ENCODE assay signal across 7 cellular contexts in genomic region chr17:79019631-79020584, GRCh38. TPM values are rescaled to one million over a fixed set of nuclear protein-coding genes. Genes with fewer than 3 reads are reported as not detected.
DNase-seq lines count a peak whose midpoint lies in the region; ATAC-seq, FAIRE-seq and TF ChIP-seq lines count a peak whose summit lies in the region.

No MANE protein-coding gene starts in this region.

- H3K4me2 ChIP-seq in endothelial cell of umbilical vein (ENCODE audit: insufficient read depth, low read length), result no peak overlapping the region

- peak; percentile 85 for DNase-seq in NCI-H1694 (lab: John Stamatoyannopoulos, UW)
- peak; percentile 67 for DNase-seq in endothelial cell of umbilical vein (ENCODE audit: low read depth, low spot score)
- DNase-seq in upper lobe of right lung, result peak; percentile 68

- H3K27me3 ChIP-seq in endothelial cell of umbilical vein (ENCODE audit: control insufficient read depth in 2 of 2, insufficient read depth in 2 of 2, low read length in 2 of 2) (peaks cover 0 to 10% of the 10 kb centered on the region in 2 experiments), muscle layer of duodenum (ENCODE audit: low read depth, low read length) (no peaks in the 10 kb centered on the region), upper lobe of right lung (no peaks in the 10 kb centered on the region)

- H3K9me3 ChIP-seq in endothelial cell of umbilical vein (replicated peaks; ENCODE audit: control insufficient read depth, insufficient read depth, low read length) (no peaks in the 10 kb centered on the region), muscle layer of duodenum (ENCODE audit: control insufficient read depth in 1 of 2, low read length in 2 of 2) (no peaks in the 10 kb centered on the region), upper lobe of right lung (no peaks in the 10 kb centered on the region)

- H3K4me3 ChIP-seq in WI38 (ENCODE audit: low read depth, low read length) (no peak overlapping the region), endothelial cell of umbilical vein (replicated peaks in 1 of 3; ENCODE audit: insufficient read depth in 1 of 3, low read depth in 1 of 3, low read length in 3 of 3) (no peak overlapping the region), muscle layer of duodenum (ENCODE audit: low read depth in 1 of 2, low read length in 2 of 2) (peak overlapping the region; percentile 38 to 45), upper lobe of right lung (no peak overlapping the region)

- FAIRE-seq in endothelial cell of umbilical vein (lab: Jason Lieb, UNC), result peak; percentile 67

- H3K4me1 ChIP-seq in endothelial cell of umbilical vein (ENCODE audit: control insufficient read depth, extremely low read depth, insufficient read depth, low read length) (peaks cover 7% of the 10 kb centered on the region), muscle layer of duodenum (ENCODE audit: control insufficient read depth in 1 of 2, insufficient read depth in 2 of 2, low read length in 2 of 2) (peaks cover 8 to 19% of the 10 kb centered on the region in 2 donors), upper lobe of right lung (peaks cover 44% of the 10 kb centered on the region)

- no peak overlapping the region for H2AFZ ChIP-seq in endothelial cell of umbilical vein (ENCODE audit: low read depth, low read length)

- no TSS peak for BruUV-seq in endothelial cell of umbilical vein (replicated peaks; lab: Mats Ljungman, UMichigan)

- no peaks in the 10 kb centered on the region for H4K20me1 ChIP-seq in endothelial cell of umbilical vein (replicated peaks; ENCODE audit: control insufficient read depth, extremely low read depth, insufficient read depth, low read length)

- ATAC-seq in upper lobe of right lung, result peak; percentile 45
- no peak for ATAC-seq in GM21737 (IDR thresholded peaks at IDR 0.05; ENCODE audit: unreplicated experiment)

- TF ChIP-seq CTCF in GM12872 (IDR thresholded peaks at IDR 0.05; ENCODE audit: insufficient read depth, low read depth, low read length) (peak; percentile 53), WI38 (IDR thresholded peaks at IDR 0.05; ENCODE audit: low read depth, low read length) (peak; percentile 65), endothelial cell of umbilical vein (IDR thresholded peaks at IDR 0.05; ENCODE audit: extremely low read depth in 1 of 2, insufficient read depth in 1 of 2, low read depth in 1 of 2, low read length in 2 of 2) (peak; percentile 59 to 63), upper lobe of right lung (IDR thresholded peaks at IDR 0.05) (peak; percentile 79)

- H3K9ac ChIP-seq in endothelial cell of umbilical vein (replicated peaks; ENCODE audit: extremely low read depth, insufficient read depth, low read length), result no peak overlapping the region

- H3K79me2 ChIP-seq in endothelial cell of umbilical vein (ENCODE audit: control insufficient read depth, insufficient read depth, low read length), result no peaks in the 10 kb centered on the region

- no peak for TF ChIP-seq POLR2A in endothelial cell of umbilical vein (IDR thresholded peaks at IDR 0.05; ENCODE audit: low read depth, low read length)

- intact Hi-C loops in endothelial cell of umbilical vein (cut with micrococcal nuclease), result loop anchor here (1.0 kb wide), 4 partner anchors 7 to 62 kb away; no protein-coding TSS in a partner anchor
- intact Hi-C loops in upper lobe of right lung (cut with DNase I), result no loop called here

- CTCF ChIA-PET in endothelial cell of umbilical vein (lab: Charles Lee), result interaction anchor here (1.0 to 3.7 kb wide), 9 partner anchors 9 to 374 kb away, joined by 4 to 75 read pairs (median 7); partner anchors contain the start of gene CANT1

- dilution Hi-C loops in endothelial cell of umbilical vein (cut with MboI; ENCODE audit: extremely low pct_ligation_motif_present, low sequenced_read_pairs), result no loop called here

- H3K27ac ChIP-seq in endothelial cell of umbilical vein (ENCODE audit: insufficient read depth, low read depth, low read length), result no peak overlapping the region
- peak overlapping the region; percentile 39 for H3K27ac ChIP-seq in muscle layer of duodenum (ENCODE audit: low read length)
- peak overlapping the region; percentile 77 for H3K27ac ChIP-seq in upper lobe of right lung

- POLR2A ChIA-PET in endothelial cell of umbilical vein (lab: Charles Lee), result no interaction called here

- no peaks in the 10 kb centered on the region for H3K36me3 ChIP-seq in endothelial cell of umbilical vein (ENCODE audit: control insufficient read depth in 2 of 2, extremely low read depth in 1 of 2, insufficient read depth in 2 of 2, low read length in 2 of 2)
- H3K36me3 ChIP-seq in muscle layer of duodenum (ENCODE audit: control insufficient read depth in 1 of 2, insufficient read depth in 2 of 2, low read length in 2 of 2), result no peaks in the 10 kb centered on the region
- no peaks in the 10 kb centered on the region for H3K36me3 ChIP-seq in upper lobe of right lung

- H3K9me1 ChIP-seq in endothelial cell of umbilical vein (replicated peaks; ENCODE audit: control insufficient read depth, extremely low read depth, insufficient read depth, low read length), result no peaks in the 10 kb centered on the region

TF ChIP-seq in endothelial cell of umbilical vein, 7 proteins besides CTCF, POLR2A, EP300 and RAD21:
- TF ChIP-seq GATA2 (IDR thresholded peaks at IDR 0.05; ENCODE audit: insufficient read depth, insufficient read length, low read depth, low read length), result no peak
- TF ChIP-seq FOS (IDR thresholded peaks at IDR 0.05; ENCODE audit: borderline replicate concordance, insufficient read depth, low read length), result no peak
- TF ChIP-seq EZH2 (IDR thresholded peaks at IDR 0.05; ENCODE audit: borderline replicate concordance, low read depth, low read length, severe bottlenecking), result no peak
- no peak for TF ChIP-seq JUN (IDR thresholded peaks at IDR 0.05; ENCODE audit: borderline replicate concordance, insufficient read depth, insufficient read length, low read depth)
- TF ChIP-seq POLR2AphosphoS5 (IDR thresholded peaks at IDR 0.05; ENCODE audit: insufficient read depth, low read depth, low read length), result no peak
- TF ChIP-seq, protein P1, sequence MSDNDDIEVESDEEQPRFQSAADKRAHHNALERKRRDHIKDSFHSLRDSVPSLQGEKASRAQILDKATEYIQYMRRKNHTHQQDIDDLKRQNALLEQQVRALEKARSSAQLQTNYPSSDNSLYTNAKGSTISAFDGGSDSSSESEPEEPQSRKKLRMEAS (IDR thresholded peaks at IDR 0.05; ENCODE audit: insufficient read depth, insufficient read length), result no peak
- no peak for TF ChIP-seq MYC (IDR thresholded peaks at IDR 0.05; ENCODE audit: low read depth, low read length)

RNA-seq across cellular contexts. Expression of gene C1QTNF1, which starts 4.1 kb away (rescaled TPM):
- 3.8 and 4.0 TPM in 2 replicates for total RNA-seq in endothelial cell of umbilical vein
- polyA plus RNA-seq in endothelial cell of umbilical vein, result 2.5 and 3.1 TPM in 2 replicates
- polyA plus RNA-seq in endothelial cell of umbilical vein (2011; cell fraction: cytosol; rRNA removed), result 1.6 and 1.7 TPM in 2 replicates
- 0.76 and 1.2 TPM in 2 replicates for polyA plus RNA-seq in endothelial cell of umbilical vein (2011; cell fraction: nucleus; rRNA removed)
- 0.83 and 1.5 TPM in 2 replicates for polyA plus RNA-seq in endothelial cell of umbilical vein (2012)
- 0.66 and 0.79 TPM in 2 replicates for polyA minus RNA-seq in endothelial cell of umbilical vein
- polyA minus RNA-seq in endothelial cell of umbilical vein (2011; cell fraction: cytosol; rRNA and poly(A)+ RNA removed), result not detected
- 0.34 and 0.53 TPM in 2 replicates for polyA minus RNA-seq in endothelial cell of umbilical vein (2011; cell fraction: nucleus; rRNA and poly(A)+ RNA removed)
- total RNA-seq in upper lobe of right lung, result 28.3 TPM

RNA-seq across cellular contexts. Expression of gene CANT1, which starts 10.3 kb away (rescaled TPM):
- 76.4 and 93.6 TPM in 2 replicates for total RNA-seq in endothelial cell of umbilical vein
- polyA plus RNA-seq in endothelial cell of umbilical vein, result 85.0 and 95.4 TPM in 2 replicates
- 59.3 and 68.6 TPM in 2 replicates for polyA plus RNA-seq in endothelial cell of umbilical vein (2011; cell fraction: cytosol; rRNA removed)
- polyA plus RNA-seq in endothelial cell of umbilical vein (2011; cell fraction: nucleus; rRNA removed), result 45.2 and 48.6 TPM in 2 replicates
- 72.2 and 72.9 TPM in 2 replicates for polyA plus RNA-seq in endothelial cell of umbilical vein (2012)
- 78.7 and 93.9 TPM in 2 replicates for polyA minus RNA-seq in endothelial cell of umbilical vein
- polyA minus RNA-seq in endothelial cell of umbilical vein (2011; cell fraction: cytosol; rRNA and poly(A)+ RNA removed), result 25.1 TPM
- 29.4 and 42.9 TPM in 2 replicates for polyA minus RNA-seq in endothelial cell of umbilical vein (2011; cell fraction: nucleus; rRNA and poly(A)+ RNA removed)
- total RNA-seq in upper lobe of right lung, result 59.6 TPM

RNA-seq across cellular contexts. Expression of gene LGALS3BP, which starts 40.2 kb away (rescaled TPM):
- total RNA-seq in endothelial cell of umbilical vein (0.76 and 1.3 TPM in 2 replicates), upper lobe of right lung (405 TPM)
- 0.77 and 1.3 TPM in 2 replicates for polyA plus RNA-seq in endothelial cell of umbilical vein
- 0.41 and 0.48 TPM in 2 replicates for polyA plus RNA-seq in endothelial cell of umbilical vein (2011; cell fraction: cytosol; rRNA removed)
- 2.1 and 2.2 TPM in 2 replicates for polyA plus RNA-seq in endothelial cell of umbilical vein (2011; cell fraction: nucleus; rRNA removed)
- polyA plus RNA-seq in endothelial cell of umbilical vein (2012), result 0.83 and 1.7 TPM in 2 replicates
- polyA minus RNA-seq in endothelial cell of umbilical vein, result 0.28 and 1.6 TPM in 2 replicates
- 171 TPM for polyA minus RNA-seq in endothelial cell of umbilical vein (2011; cell fraction: cytosol; rRNA and poly(A)+ RNA removed)
- 0.19 and 1.2 TPM in 2 replicates for polyA minus RNA-seq in endothelial cell of umbilical vein (2011; cell fraction: nucleus; rRNA and poly(A)+ RNA removed)

RNA-seq across cellular contexts. Expression of gene ENGASE, which starts 54.7 kb away (rescaled TPM):
- total RNA-seq in endothelial cell of umbilical vein, result 20.8 and 27.2 TPM in 2 replicates
- polyA plus RNA-seq in endothelial cell of umbilical vein, result 10.5 and 13.7 TPM in 2 replicates
- 3.0 and 4.6 TPM in 2 replicates for polyA plus RNA-seq in endothelial cell of umbilical vein (2011; cell fraction: cytosol; rRNA removed)
- 142 and 147 TPM in 2 replicates for polyA plus RNA-seq in endothelial cell of umbilical vein (2011; cell fraction: nucleus; rRNA removed)
- polyA plus RNA-seq in endothelial cell of umbilical vein (2012), result 17.2 and 26.3 TPM in 2 replicates
- 15.6 and 21.1 TPM in 2 replicates for polyA minus RNA-seq in endothelial cell of umbilical vein
- 9.3 TPM for polyA minus RNA-seq in endothelial cell of umbilical vein (2011; cell fraction: cytosol; rRNA and poly(A)+ RNA removed)
- polyA minus RNA-seq in endothelial cell of umbilical vein (2011; cell fraction: nucleus; rRNA and poly(A)+ RNA removed), result 20.5 and 27.4 TPM in 2 replicates
- total RNA-seq in upper lobe of right lung, result 58.2 TPM

Comparison
In these comparisons a context has a peak if more than half of its experiments do, and no peak if none do; other contexts are left out.
1. H3K4me3 ChIP-seq: peak in muscle layer of duodenum (2 of 2); none in WI38 (single experiment), endothelial cell of umbilical vein (0 of 3) and upper lobe of right lung (single experiment).
2. RNA of gene LGALS3BP, which starts 40.2 kb away (total RNA-seq): 405 TPM in upper lobe of right lung (single experiment); 0.76 to 1.3 TPM in endothelial cell of umbilical vein; every median in the first group is over 100 times any median in the second.
3. Peak in every context shown above with its lines, with median percentiles within 50 percentile points of each other: CTCF ChIP-seq and DNase-seq.